2 cellular contexts compared by ENCODE assay signal in the genomic region with DNA sequence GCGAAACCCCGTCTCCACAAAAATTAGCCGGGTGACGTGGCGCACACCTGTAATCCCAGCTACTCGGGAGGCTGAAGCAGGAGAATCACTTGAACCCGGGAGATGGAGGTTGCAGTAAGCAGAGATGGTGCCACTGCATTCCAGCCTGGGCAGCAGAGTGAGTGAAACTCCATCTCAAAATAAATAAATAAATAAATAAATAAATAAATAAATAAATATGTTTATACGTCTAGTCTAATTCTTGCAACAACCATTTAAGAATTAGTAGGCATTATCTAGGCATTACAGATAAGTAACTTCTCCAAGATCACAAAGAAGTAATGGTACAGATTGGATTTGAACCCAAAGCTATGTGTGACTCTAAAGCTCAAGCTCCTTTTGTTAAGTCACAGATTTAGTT. TPM values are rescaled to one million over a fixed set of nuclear protein-coding genes. Genes with fewer than 3 reads are reported as not detected.
"Had no signal": no experiment of that assay in that cellular context is flagged by ENCODE, and none has a peak within 500 bp of the region (broad histone marks: within the 10 kb centered on the region; RNA-seq: fewer than 3 reads in every experiment).

No MANE protein-coding gene starts in this region.

RNA-seq across cellular contexts. Expression of a gene that starts 22.3 kb away (rescaled TPM):
- total RNA-seq: LHCN-M2, M059J had no signal
